16 cellular contexts compared by ENCODE assay signal in the genomic region with DNA sequence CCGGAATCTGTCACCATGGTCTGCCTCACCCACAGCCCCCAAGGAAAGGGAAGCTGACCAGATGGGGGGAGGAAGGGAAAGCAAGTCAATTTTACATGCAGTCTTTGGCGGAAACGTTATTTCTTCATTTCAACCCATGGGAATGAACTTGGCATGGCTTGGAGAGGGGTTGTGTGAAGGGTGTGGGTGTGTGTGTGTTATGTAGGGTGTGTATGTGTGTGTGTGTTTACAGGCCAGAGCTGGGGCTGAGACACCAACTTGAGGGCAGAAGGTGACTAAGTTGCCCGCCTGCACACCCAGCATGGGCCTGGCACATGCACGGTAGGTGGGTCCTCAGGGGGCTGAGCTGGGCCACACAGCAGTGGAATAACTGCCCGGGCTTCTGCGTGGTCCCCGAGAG.
"Had no signal": no experiment of that assay in that cellular context is flagged by ENCODE, and none has a peak within 500 bp of the region (broad histone marks: within the 10 kb centered on the region; RNA-seq: fewer than 3 reads in every experiment).

No MANE protein-coding gene starts in this region.

- ATAC-seq: activated CD8-positive, alpha-beta memory T cell treated with anti-CD3 and anti-CD28 coated beads, Interleukin-2, amount 10 ng/mL, durations not matched to agents 7 days and 5 days; body of pancreas; stimulated activated naive CD8-positive, alpha-beta T cell treated with anti-CD3 and anti-CD28 coated beads, Interleukin-15, Interleukin-2, amounts not matched to agents 100 U/mL and 50 U/mL, for 24 hours had no signal

- H3K4me3 ChIP-seq: body of pancreas, lung, SJCRH30, suprapubic skin had no signal

- H3K9me3 Mint-ChIP-seq: activated T-cell treated with anti-CD3 and anti-CD28 coated beads, Interleukin-2, amount 50 U/mL, for 72 hours; type B pancreatic cell had no signal

- H3K4me1 ChIP-seq: body of pancreas had no signal

- H3K27me3 Mint-ChIP-seq: activated CD8-positive, alpha-beta memory T cell treated with anti-CD3 and anti-CD28 coated beads, Interleukin-2, amount 10 ng/mL, durations not matched to agents 7 days and 5 days; type B pancreatic cell had no signal

- H3K27ac ChIP-seq: body of pancreas, SJCRH30, suprapubic skin had no signal

- H3K36me3 ChIP-seq: SJCRH30, suprapubic skin had no signal

- H3K36me3 Mint-ChIP-seq: activated CD8-positive, alpha-beta memory T cell treated with anti-CD3 and anti-CD28 coated beads, Interleukin-2, amount 10 ng/mL, durations not matched to agents 7 days and 5 days had no signal

- DNase-seq: activated CD4-positive, alpha-beta T cell treated with anti-CD3 and anti-CD28 coated beads for 48 hours; activated CD8-positive, alpha-beta memory T cell treated with anti-CD3 and anti-CD28 coated beads, Interleukin-2, amount 10 ng/mL, durations not matched to agents 7 days and 5 days; activated naive CD4-positive, alpha-beta T cell; activated T-cell treated with anti-CD3 and anti-CD28 coated beads, Interleukin-2, amount 50 U/mL, for 72 hours; amniotic stem cell; body of pancreas; dermis blood vessel endothelial cell; hypothalamus; SJCRH30; stimulated activated CD4-positive, alpha-beta T cell treated with anti-CD3 and anti-CD28 coated beads, Interleukin-12 subunit alpha, Interleukin-12 subunit beta, amount 100 ng/mL, for 4 hours; stimulated activated CD4-positive, alpha-beta T cell treated with anti-CD3 and anti-CD28 coated beads, Interleukin-2, amount 100 ng/mL, for 48 hours; stimulated activated naive CD8-positive, alpha-beta T cell treated with anti-CD3 and anti-CD28 coated beads, Interleukin-15, Interleukin-2, amounts not matched to agents 100 U/mL and 50 U/mL, for 24 hours; SW 1271 had no signal

- H3K4me3 Mint-ChIP-seq: activated CD8-positive, alpha-beta memory T cell treated with anti-CD3 and anti-CD28 coated beads, Interleukin-2, amount 10 ng/mL, durations not matched to agents 7 days and 5 days; activated T-cell treated with anti-CD3 and anti-CD28 coated beads, Interleukin-2, amount 50 U/mL, for 72 hours; type B pancreatic cell had no signal

- H3K27me3 ChIP-seq: body of pancreas, SJCRH30, suprapubic skin had no signal

- H3K27ac Mint-ChIP-seq: activated T-cell treated with anti-CD3 and anti-CD28 coated beads, Interleukin-2, amount 50 U/mL, for 72 hours; type B pancreatic cell had no signal

- H3K9me3 ChIP-seq: body of pancreas, SJCRH30, suprapubic skin had no signal
